ENCODE assay signal across 8 cellular contexts in genomic region chr14:64983439-64984310, GRCh38. TPM values are rescaled to one million over a fixed set of nuclear protein-coding genes. Genes with fewer than 3 reads are reported as not detected.
DNase-seq lines count a peak whose midpoint lies in the region; ATAC-seq and TF ChIP-seq lines count a peak whose summit lies in the region.

No MANE protein-coding gene starts in this region.

- H2AFZ ChIP-seq in smooth muscle cell (ENCODE audit: low read depth) = peak overlapping the region; percentile 20

- H3K27me3 Mint-ChIP-seq in activated T-helper 17 cell treated with anti-CD3 and anti-CD28 coated beads, Interleukin-2, amount 50 U/mL, for 72 hours = peaks cover 7% of the 10 kb centered on the region

- no peak for ATAC-seq in activated T-helper 17 cell treated with anti-CD3 and anti-CD28 coated beads, Interleukin-2, amount 50 U/mL, for 72 hours (replicated peaks)
- no peak for ATAC-seq in GM21423 (IDR thresholded peaks at IDR 0.05; ENCODE audit: unreplicated experiment)

- peaks cover 17% of the 10 kb centered on the region for H3K4me1 Mint-ChIP-seq in activated T-helper 17 cell treated with anti-CD3 and anti-CD28 coated beads, Interleukin-2, amount 50 U/mL, for 72 hours

- H3K4me3 ChIP-seq in AG10803 (ENCODE audit: low read length) = peak overlapping the region; percentile 34
- peak overlapping the region; percentile 31 for H3K4me3 ChIP-seq in smooth muscle cell

- no peaks in the 10 kb centered on the region for H3K36me3 ChIP-seq in smooth muscle cell (ENCODE audit: low read depth)

- CTCF ChIA-PET in GM10248 (lab: Yijun Ruan, JAX) = interaction anchor here (0.9 to 12.0 kb wide), 9 partner anchors 9 to 164 kb away, joined by 3 to 162 read pairs (median 10); no protein-coding TSS in a partner anchor

- WGBS in smooth muscle cell (ENCODE audit: low lambda C conversion rate) = 13% methylated on average over 15 of the region's 15 CpGs

- H3K9me3 Mint-ChIP-seq in activated T-helper 17 cell treated with anti-CD3 and anti-CD28 coated beads, Interleukin-2, amount 50 U/mL, for 72 hours = no peaks in the 10 kb centered on the region

- H3K4me2 ChIP-seq in smooth muscle cell = peak overlapping the region; percentile 74

- peaks cover 17% of the 10 kb centered on the region for H3K4me1 ChIP-seq in smooth muscle cell (ENCODE audit: low read depth)

- TF ChIP-seq CTCF in AG10803 (conservative IDR thresholded peaks at IDR 0.05; ENCODE audit: low read length) (peak; percentile 77), GM10248 (IDR thresholded peaks at IDR 0.05; ENCODE audit: control extremely low read depth, extremely low read depth, low read depth, missing control alignments) (peak; percentile 64), smooth muscle cell (IDR thresholded peaks at IDR 0.05; ENCODE audit: borderline replicate concordance, insufficient read depth, poor library complexity, severe bottlenecking) (peak; percentile 53)

- H3K79me2 ChIP-seq in smooth muscle cell (ENCODE audit: low read depth) = peaks cover 14% of the 10 kb centered on the region

- H3K36me3 Mint-ChIP-seq in activated T-helper 17 cell treated with anti-CD3 and anti-CD28 coated beads, Interleukin-2, amount 50 U/mL, for 72 hours (ENCODE audit: low read depth) = peaks cover 15% of the 10 kb centered on the region

- H3K27me3 ChIP-seq in smooth muscle cell (ENCODE audit: low read depth) = no peaks in the 10 kb centered on the region

- DNase-seq in AG10803 (ENCODE audit: low read depth) = peak; percentile 68
- DNase-seq in GM10248 (ENCODE audit: extremely low spot score) = no peak
- DNase-seq in NCI-H2227 treated with DMSO at 0.1 percent for 48 hours (lab: John Stamatoyannopoulos, UW) = peak; percentile 22
- peak; percentile 54 for DNase-seq in hepatic stellate cell (ENCODE audit: low spot score)
- no peak for DNase-seq in smooth muscle cell (lab: John Stamatoyannopoulos, UW; ENCODE audit: unreplicated experiment)
- DNase-seq in cerebellum (ENCODE audit: low spot score) = no peak

- H3K9me3 ChIP-seq in smooth muscle cell (replicated peaks; ENCODE audit: low read depth) = no peaks in the 10 kb centered on the region

- no peaks in the 10 kb centered on the region for H3F3A ChIP-seq in smooth muscle cell (ENCODE audit: low read depth)

- no peak overlapping the region for H3K27ac ChIP-seq in smooth muscle cell (ENCODE audit: low read depth)

- H3K9ac ChIP-seq in smooth muscle cell (ENCODE audit: low read depth) = no peak overlapping the region

- POLR2A ChIA-PET in GM10248 (lab: Yijun Ruan, JAX) = no interaction called here

- H3K27ac Mint-ChIP-seq in activated T-helper 17 cell treated with anti-CD3 and anti-CD28 coated beads, Interleukin-2, amount 50 U/mL, for 72 hours = no peak overlapping the region

- H4K20me1 ChIP-seq in smooth muscle cell (ENCODE audit: low read depth) = no peaks in the 10 kb centered on the region

- peak overlapping the region; percentile 73 for H3K4me3 Mint-ChIP-seq in activated T-helper 17 cell treated with anti-CD3 and anti-CD28 coated beads, Interleukin-2, amount 50 U/mL, for 72 hours

RNA-seq across cellular contexts. Expression of gene FNTB, which starts 3.0 kb away (rescaled TPM):
- total RNA-seq in activated T-helper 17 cell treated with anti-CD3 and anti-CD28 coated beads, Interleukin-2, amount 50 U/mL, for 72 hours = 10 to 100 TPM; 24.7 to 47.1 TPM
- total RNA-seq in smooth muscle cell (9.3 and 11.0 TPM in 2 replicates), cerebellum (17.7 TPM)
- polyA plus RNA-seq in smooth muscle cell = 14.8 and 16.3 TPM in 2 replicates

RNA-seq across cellular contexts. Expression of gene RAB15, which starts 11.5 kb away (rescaled TPM):
- 1 to 10 TPM; 4.3 to 7.2 TPM for total RNA-seq in activated T-helper 17 cell treated with anti-CD3 and anti-CD28 coated beads, Interleukin-2, amount 50 U/mL, for 72 hours
- 7.1 and 10.3 TPM in 2 replicates for total RNA-seq in smooth muscle cell
- polyA plus RNA-seq in smooth muscle cell = 7.7 and 16.7 TPM in 2 replicates
- total RNA-seq in cerebellum = 27.3 TPM

RNA-seq across cellular contexts. Expression of gene GPX2, which starts 41.1 kb away (rescaled TPM):
- total RNA-seq in activated T-helper 17 cell treated with anti-CD3 and anti-CD28 coated beads, Interleukin-2, amount 50 U/mL, for 72 hours = not detected
- total RNA-seq in smooth muscle cell (0.85 and 3.6 TPM in 2 replicates), cerebellum (not detected)
- polyA plus RNA-seq in smooth muscle cell = 0.30 and 1.3 TPM in 2 replicates

Comparison
In these comparisons a context has a peak if more than half of its experiments do, and no peak if none do; other contexts are left out.
1. DNase-seq: peak in AG10803 (single experiment), NCI-H2227 treated with DMSO at 0.1 percent for 48 hours (single experiment) and hepatic stellate cell (single experiment); none in GM10248 (single experiment), smooth muscle cell (single experiment) and cerebellum (single experiment).
2. Peak in every context shown above with its lines, with median percentiles within 50 percentile points of each other: CTCF ChIP-seq.